In genomic region chr19:12786149-12786870, GRCh38 we compare ENCODE assay signal across 9 cellular contexts. TPM values are rescaled to one million over a fixed set of nuclear protein-coding genes. Genes with fewer than 3 reads are reported as not detected.
DNase-seq lines count a peak whose midpoint lies in the region; ATAC-seq and TF ChIP-seq lines count a peak whose summit lies in the region.
"Had no signal": no experiment of that assay in that cellular context is flagged by ENCODE, and none has a peak within 500 bp of the region (broad histone marks: within the 10 kb centered on the region; RNA-seq: fewer than 3 reads in every experiment).

No MANE protein-coding gene starts in this region.

- peak overlapping the region; percentile 31 for H3K27ac ChIP-seq in AG04450 (ENCODE audit: low read depth, low read length)
- peak overlapping the region; percentile 97 to 99 for H3K27ac ChIP-seq in coronary artery
- H3K27ac ChIP-seq: SJCRH30 had no signal

- ATAC-seq in omental fat pad (ENCODE audit: low FRiP score) (no peak), HG02884 (IDR thresholded peaks at IDR 0.05; ENCODE audit: unreplicated experiment) (no peak)

- DNase-seq in AG04450 (ENCODE audit: low read depth, low spot score) (no peak), NAMALWA (ENCODE audit: low spot score) (peak; percentile 54), coronary artery (ENCODE audit: low spot score) (peak; percentile 89), myocyte (ENCODE audit: low read depth) (peak; percentile 57), omental fat pad (ENCODE audit: low spot score) (no peak), NCI-H2081 treated with DMSO at 0.1 percent for 48 hours (lab: John Stamatoyannopoulos, UW) (no peak), NCI-H2171 treated with DMSO at 0.1 percent for 48 hours (lab: John Stamatoyannopoulos, UW) (no peak)
- DNase-seq: SJCRH30 had no signal

- POLR2A ChIA-PET in AG04450 (lab: Yijun Ruan, JAX): interaction anchor here (0.6 kb wide), 1 partner anchor 10 kb away, joined by 7 read pairs; no protein-coding TSS in a partner anchor

- H3K4me3 ChIP-seq in AG04450 (ENCODE audit: low read depth, low read length) (no peak overlapping the region), coronary artery (peak overlapping the region; percentile 28)
- H3K4me3 ChIP-seq: SJCRH30 had no signal

- no peaks in the 10 kb centered on the region; the same call in 1 of the 2 replicates for H3K9me3 ChIP-seq in AG04450 (ENCODE audit: control insufficient read depth, insufficient read depth, low read length)
- H3K9me3 ChIP-seq: SJCRH30 had no signal

- no peaks in the 10 kb centered on the region for H3K27me3 ChIP-seq in AG04450 (ENCODE audit: control insufficient read depth, insufficient read depth, low read length)
- H3K27me3 ChIP-seq: SJCRH30 had no signal

- TF ChIP-seq CTCF in AG04450 (IDR thresholded peaks at IDR 0.05; ENCODE audit: low read depth, low read length) (no peak), coronary artery (IDR thresholded peaks at IDR 0.05) (no peak), omental fat pad (IDR thresholded peaks at IDR 0.05) (no peak)

- CTCF ChIA-PET in AG04450 (lab: Charles Lee): interaction anchor here (1.4 kb wide), 1 partner anchor 10 kb away, joined by 4 read pairs; no protein-coding TSS in a partner anchor

RNA-seq across cellular contexts. Expression of gene JUNB, which starts 5.0 kb away (rescaled TPM):
- 24.1 and 44.3 TPM in 2 replicates for polyA plus RNA-seq in AG04450 (2011; rRNA removed)
- polyA minus RNA-seq in AG04450 (2011; rRNA and poly(A)+ RNA removed): 15.7 and 16.4 TPM in 2 replicates
- total RNA-seq in myocyte: 84.4 and 96.5 TPM in 2 replicates
- polyA plus RNA-seq in myocyte (2012): 94.3 TPM
- 1,000 to 10,000 TPM in 2 of 4 donors, 100 to 1,000 TPM in 2; 852 to 2,498 (median 1,079) TPM for total RNA-seq in omental fat pad

RNA-seq across cellular contexts. Expression of gene HOOK2, which starts 11.0 kb away (rescaled TPM):
- 5.5 and 6.4 TPM in 2 replicates for polyA plus RNA-seq in AG04450 (2011; rRNA removed)
- polyA minus RNA-seq in AG04450 (2011; rRNA and poly(A)+ RNA removed): 4.7 and 5.7 TPM in 2 replicates
- total RNA-seq in myocyte (39.6 and 49.9 TPM in 2 replicates), omental fat pad (10 to 100 TPM; 26.9 to 71.3 (median 56.3) TPM)
- 30.7 TPM for polyA plus RNA-seq in myocyte (2012)

RNA-seq across cellular contexts. Expression of gene PRDX2, which starts 15.3 kb away (rescaled TPM):
- polyA plus RNA-seq in AG04450 (2011; rRNA removed): 187 and 237 TPM in 2 replicates
- polyA minus RNA-seq in AG04450 (2011; rRNA and poly(A)+ RNA removed): 146 and 200 TPM in 2 replicates
- total RNA-seq in myocyte (109 and 130 TPM in 2 replicates), omental fat pad (100 to 1,000 TPM; 165 to 320 (median 219) TPM)
- polyA plus RNA-seq in myocyte (2012): 51.9 TPM

RNA-seq across cellular contexts. Expression of gene THSD8, which starts 15.6 kb away (rescaled TPM):
- polyA plus RNA-seq in AG04450 (2011; rRNA removed): 1.6 and 2.4 TPM in 2 replicates
- 0.74 TPM in 1 of 2 replicates, not detected in the other for polyA minus RNA-seq in AG04450 (2011; rRNA and poly(A)+ RNA removed)
- total RNA-seq in myocyte (not detected in 2 replicates), omental fat pad (not detected)
- polyA plus RNA-seq in myocyte (2012): 2.3 TPM
- total RNA-seq: SJCRH30 had no signal

RNA-seq across cellular contexts. Expression of gene RNASEH2A, which starts 20.1 kb away (rescaled TPM):
- polyA plus RNA-seq in AG04450 (2011; rRNA removed): 11.6 and 11.7 TPM in 2 replicates
- 15.1 and 18.8 TPM in 2 replicates for polyA minus RNA-seq in AG04450 (2011; rRNA and poly(A)+ RNA removed)
- total RNA-seq in myocyte: 3.5 and 4.3 TPM in 2 replicates
- 8.4 TPM for polyA plus RNA-seq in myocyte (2012)
- 10 to 100 TPM in 1 of 4 donors, 1 to 10 TPM in 3; 2.8 to 10.4 (median 5.9) TPM for total RNA-seq in omental fat pad

Comparison
In these comparisons a context has a peak if more than half of its experiments do, and no peak if none do; other contexts are left out.
1. DNase-seq: peak in NAMALWA (single experiment), coronary artery (single experiment) and myocyte (single experiment); none in AG04450 (single experiment), omental fat pad (single experiment), NCI-H2081 treated with DMSO at 0.1 percent for 48 hours (single experiment) and NCI-H2171 treated with DMSO at 0.1 percent for 48 hours (single experiment).